Comparison of ENCODE assay signal across 8 cellular contexts in genomic region chr4:74933562-74934015, GRCh38. TPM values are rescaled to one million over a fixed set of nuclear protein-coding genes. Genes with fewer than 3 reads are reported as not detected.
DNase-seq lines count a peak whose midpoint lies in the region; ATAC-seq and TF ChIP-seq lines count a peak whose summit lies in the region.

No MANE protein-coding gene starts in this region.

- H3K9me3 ChIP-seq in effector memory CD4-positive, alpha-beta T cell (ENCODE audit: control insufficient read depth, low read length): no peaks in the 10 kb centered on the region

- no peaks in the 10 kb centered on the region for H3K27me3 ChIP-seq in effector memory CD4-positive, alpha-beta T cell (replicated peaks; ENCODE audit: control insufficient read depth, insufficient read depth, low read length, poor library complexity, severe bottlenecking)

- H3K27me3 Mint-ChIP-seq in endothelial cell (ENCODE audit: unreplicated experiment): peaks cover 17% of the 10 kb centered on the region
- H3K27me3 Mint-ChIP-seq in naive B cell: peaks cover 7 to 42% (median 22%) of the 10 kb centered on the region in 3 donors

- no peaks in the 10 kb centered on the region for H3K4me1 ChIP-seq in effector memory CD4-positive, alpha-beta T cell (ENCODE audit: control insufficient read depth, insufficient read depth, low read length, poor library complexity, severe bottlenecking)

- no peaks in the 10 kb centered on the region for H3K36me3 ChIP-seq in effector memory CD4-positive, alpha-beta T cell (ENCODE audit: control insufficient read depth, insufficient read depth, low read length)

- TF ChIP-seq CTCF in endothelial cell (IDR thresholded peaks at IDR 0.05; ENCODE audit: unreplicated experiment): no peak

- peak; percentile 14 for ATAC-seq in GM18511 (IDR thresholded peaks at IDR 0.05; ENCODE audit: unreplicated experiment)
- no peak for ATAC-seq in naive B cell (ENCODE audit: low read depth in 2 of 2)
- ATAC-seq in HG02763 (IDR thresholded peaks at IDR 0.05; ENCODE audit: unreplicated experiment): no peak
- no peak for ATAC-seq in HG02623 (IDR thresholded peaks at IDR 0.05; ENCODE audit: unreplicated experiment)

- peak; percentile 52 for DNase-seq in NCI-H748 (lab: John Stamatoyannopoulos, UW; ENCODE audit: unreplicated experiment)
- DNase-seq in endothelial cell (ENCODE audit: low spot score): peak; percentile 5
- DNase-seq in naive B cell: no peak
- no peak for DNase-seq in effector memory CD4-positive, alpha-beta T cell
- DNase-seq in HCEC 1CT: no peak

- H3K4me3 Mint-ChIP-seq in endothelial cell (ENCODE audit: unreplicated experiment): peak overlapping the region; percentile 81
- H3K4me3 Mint-ChIP-seq in naive B cell: peak overlapping the region; percentile 89 to 99 (median 96)

- H3K27ac Mint-ChIP-seq in endothelial cell (ENCODE audit: unreplicated experiment): no peak overlapping the region
- peak overlapping the region; percentile 89 to 99 (median 96) for H3K27ac Mint-ChIP-seq in naive B cell

- peaks cover 11% of the 10 kb centered on the region for H3K4me1 Mint-ChIP-seq in endothelial cell (ENCODE audit: unreplicated experiment)
- H3K4me1 Mint-ChIP-seq in naive B cell: peaks cover 30 to 43% (median 33%) of the 10 kb centered on the region in 3 donors

- H3K36me3 Mint-ChIP-seq in endothelial cell (ENCODE audit: low read depth, unreplicated experiment) (no peaks in the 10 kb centered on the region), naive B cell (no peaks in the 10 kb centered on the region)

- no peak overlapping the region for H3K27ac ChIP-seq in effector memory CD4-positive, alpha-beta T cell (ENCODE audit: insufficient read depth, low read length, poor library complexity, severe bottlenecking)

- no peak overlapping the region for H3K4me3 ChIP-seq in effector memory CD4-positive, alpha-beta T cell (ENCODE audit: insufficient read depth, low read depth, low read length, poor library complexity, severe bottlenecking)

- H3K9me3 Mint-ChIP-seq in endothelial cell (ENCODE audit: unreplicated experiment): no peaks in the 10 kb centered on the region
- H3K9me3 Mint-ChIP-seq in naive B cell: no peaks in the 10 kb centered on the region

RNA-seq across cellular contexts. Expression of gene PARM1, which starts 0.7 kb away (rescaled TPM):
- total RNA-seq in endothelial cell (ENCODE audit: unreplicated experiment): 0.18 TPM
- 10 to 100 TPM in 3 of 6 donors, 1 to 10 TPM in 3; 6.6 to 24.8 (median 13.1) TPM for polyA plus RNA-seq in naive B cell (ENCODE audit: low read depth in 6 of 6)

Comparison
In these comparisons a context has a peak if more than half of its experiments do, and no peak if none do; other contexts are left out.
1. DNase-seq: peak in NCI-H748 (single experiment) and endothelial cell (single experiment); none in naive B cell (single experiment), effector memory CD4-positive, alpha-beta T cell (0 of 3) and HCEC 1CT (single experiment).